Comparison of ENCODE assay signal across 12 cellular contexts in the genomic region with DNA sequence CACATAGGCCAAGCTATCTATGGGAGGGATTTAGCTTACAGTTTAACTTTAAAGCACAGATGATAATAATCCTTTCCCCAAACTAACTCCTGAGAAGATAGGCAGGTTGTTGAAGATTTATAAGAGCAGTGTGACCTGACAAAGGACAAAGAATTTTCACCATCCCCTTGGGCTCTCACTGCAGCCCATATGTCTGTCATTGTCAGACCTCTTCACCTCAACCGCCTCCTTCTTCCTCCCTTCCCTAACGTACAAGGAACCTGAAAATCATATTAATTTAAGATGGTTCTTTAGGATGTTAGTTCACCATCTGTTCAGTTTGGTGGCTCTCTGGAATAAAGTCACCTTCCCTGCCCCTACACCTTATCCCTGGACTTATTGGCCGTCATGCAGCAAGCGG. TPM values are rescaled to one million over a fixed set of nuclear protein-coding genes. Genes with fewer than 3 reads are reported as not detected.
DNase-seq lines count a peak whose midpoint lies in the region; ATAC-seq and TF ChIP-seq lines count a peak whose summit lies in the region.
"Had no signal": no experiment of that assay in that cellular context is flagged by ENCODE, and none has a peak within 500 bp of the region (broad histone marks: within the 10 kb centered on the region; RNA-seq: fewer than 3 reads in every experiment).

No MANE protein-coding gene starts in this region.

- CTCF ChIA-PET in activated B cell treated with CpG ODN at 0.5 μM for 24 hours (lab: Charles Lee), result no interaction called here

- H3K27ac Mint-ChIP-seq in IgD-negative memory B cell (peak overlapping the region; percentile 59 to 83 (median 74)), activated B cell treated with CpG ODN at 0.5 μM for 24 hours (peak overlapping the region; percentile 76), neural crest cell (ENCODE audit: unreplicated experiment) (peak overlapping the region; percentile 79)
- no peak overlapping the region for H3K27ac Mint-ChIP-seq in activated T-helper 1 cell treated with anti-CD3 and anti-CD28 coated beads, Interleukin-12 subunit alpha, Interleukin-12 subunit beta, Interleukin-2, Interleukin-4 antibody, amounts not matched to agents 30 ng/mL and 10 ng/mL and 1 ng/mL, durations not matched to agents 14 hours and 24 hours and 36 hours

- H3K9me3 Mint-ChIP-seq in IgD-negative memory B cell, result no peaks in the 10 kb centered on the region
- no peaks in the 10 kb centered on the region for H3K9me3 Mint-ChIP-seq in activated B cell treated with CpG ODN at 0.5 μM for 24 hours
- H3K9me3 Mint-ChIP-seq in neural crest cell, result no peaks in the 10 kb centered on the region
- H3K9me3 Mint-ChIP-seq in activated T-helper 1 cell treated with anti-CD3 and anti-CD28 coated beads, Interleukin-12 subunit alpha, Interleukin-12 subunit beta, Interleukin-2, Interleukin-4 antibody, amounts not matched to agents 30 ng/mL and 10 ng/mL and 1 ng/mL, durations not matched to agents 14 hours and 24 hours and 36 hours, result no peaks in the 10 kb centered on the region

- intact Hi-C loops in activated B cell treated with CpG ODN at 0.5 μM for 24 hours (cut with micrococcal nuclease), result no loop called here
- intact Hi-C loops in activated T-helper 1 cell treated with anti-CD3 and anti-CD28 coated beads, Interleukin-12 subunit alpha, Interleukin-12 subunit beta, Interleukin-2, Interleukin-4 antibody, amounts not matched to agents 30 ng/mL and 10 ng/mL and 1 ng/mL, durations not matched to agents 14 hours and 24 hours and 36 hours (cut with micrococcal nuclease), result loop anchor here (10.0 kb wide), 2 partner anchors 1066 to 1296 kb away; no protein-coding TSS in a partner anchor

- DNase-seq in NCI-H345 (lab: John Stamatoyannopoulos, UW) (peak; percentile 35), NCI-H345 treated with DMSO at 0.1 percent for 48 hours (lab: John Stamatoyannopoulos, UW; ENCODE audit: unreplicated experiment) (no peak), activated B cell treated with CpG ODN at 0.5 μM for 24 hours (no peak), neural crest cell (ENCODE audit: low read depth, low spot score) (no peak), mucosa of gallbladder (ENCODE audit: low spot score) (no peak), dedifferentiated amniotic fluid mesenchymal stem cell (ENCODE audit: extremely low spot score) (no peak)
- DNase-seq in activated T-helper 1 cell treated with anti-CD3 and anti-CD28 coated beads, Interleukin-12 subunit alpha, Interleukin-12 subunit beta, Interleukin-2, Interleukin-4 antibody, amounts not matched to agents 30 ng/mL and 10 ng/mL and 1 ng/mL, durations not matched to agents 14 hours and 24 hours and 36 hours (ENCODE audit: low spot score), result no peak
- DNase-seq: kidney, psoas muscle had no signal

- no peak for ATAC-seq in activated B cell treated with CpG ODN at 0.5 μM for 24 hours (ENCODE audit: low read depth)
- ATAC-seq: A549, psoas muscle had no signal

- H3K36me3 Mint-ChIP-seq in IgD-negative memory B cell, result no peaks in the 10 kb centered on the region
- no peaks in the 10 kb centered on the region for H3K36me3 Mint-ChIP-seq in activated B cell treated with CpG ODN at 0.5 μM for 24 hours (ENCODE audit: low read depth)
- no peaks in the 10 kb centered on the region for H3K36me3 Mint-ChIP-seq in neural crest cell (ENCODE audit: low read depth)
- no peaks in the 10 kb centered on the region for H3K36me3 Mint-ChIP-seq in activated T-helper 1 cell treated with anti-CD3 and anti-CD28 coated beads, Interleukin-12 subunit alpha, Interleukin-12 subunit beta, Interleukin-2, Interleukin-4 antibody, amounts not matched to agents 30 ng/mL and 10 ng/mL and 1 ng/mL, durations not matched to agents 14 hours and 24 hours and 36 hours (ENCODE audit: low read depth)

- H3K27me3 Mint-ChIP-seq in IgD-negative memory B cell (no peaks in the 10 kb centered on the region), activated B cell treated with CpG ODN at 0.5 μM for 24 hours (no peaks in the 10 kb centered on the region), neural crest cell (ENCODE audit: low read depth) (peaks cover 9% of the 10 kb centered on the region)
- peaks cover 1% of the 10 kb centered on the region for H3K27me3 Mint-ChIP-seq in activated T-helper 1 cell treated with anti-CD3 and anti-CD28 coated beads, Interleukin-12 subunit alpha, Interleukin-12 subunit beta, Interleukin-2, Interleukin-4 antibody, amounts not matched to agents 30 ng/mL and 10 ng/mL and 1 ng/mL, durations not matched to agents 14 hours and 24 hours and 36 hours (ENCODE audit: insufficient read depth)

- H3K4me3 Mint-ChIP-seq in IgD-negative memory B cell (peak overlapping the region in 2 of 4 donors; percentile 16 to 61), activated B cell treated with CpG ODN at 0.5 μM for 24 hours (no peak overlapping the region), neural crest cell (peak overlapping the region; percentile 64)
- H3K4me3 Mint-ChIP-seq in activated T-helper 1 cell treated with anti-CD3 and anti-CD28 coated beads, Interleukin-12 subunit alpha, Interleukin-12 subunit beta, Interleukin-2, Interleukin-4 antibody, amounts not matched to agents 30 ng/mL and 10 ng/mL and 1 ng/mL, durations not matched to agents 14 hours and 24 hours and 36 hours, result no peak overlapping the region

- POLR2A ChIA-PET in activated B cell treated with CpG ODN at 0.5 μM for 24 hours (lab: Charles Lee), result no interaction called here

- H3K4me1 Mint-ChIP-seq in IgD-negative memory B cell, result peaks cover 25 to 38% (median 35%) of the 10 kb centered on the region in 3 donors
- H3K4me1 Mint-ChIP-seq in activated B cell treated with CpG ODN at 0.5 μM for 24 hours, result peaks cover 57% of the 10 kb centered on the region
- H3K4me1 Mint-ChIP-seq in neural crest cell, result peaks cover 34% of the 10 kb centered on the region
- H3K4me1 Mint-ChIP-seq in activated T-helper 1 cell treated with anti-CD3 and anti-CD28 coated beads, Interleukin-12 subunit alpha, Interleukin-12 subunit beta, Interleukin-2, Interleukin-4 antibody, amounts not matched to agents 30 ng/mL and 10 ng/mL and 1 ng/mL, durations not matched to agents 14 hours and 24 hours and 36 hours (ENCODE audit: low read depth), result peaks cover 31% of the 10 kb centered on the region

- TF ChIP-seq CTCF in activated B cell treated with CpG ODN at 0.5 μM for 24 hours (IDR thresholded peaks at IDR 0.05), result no peak
- TF ChIP-seq CTCF in neural crest cell (conservative IDR thresholded peaks at IDR 0.05), result peak; percentile 17

RNA-seq across cellular contexts. Expression of gene RNU1-2, which starts 5.0 kb away (rescaled TPM):
- polyA plus RNA-seq in IgD-negative memory B cell, result not detected
- total RNA-seq in activated B cell treated with CpG ODN at 0.5 μM for 24 hours (3,526 and 4,195 TPM in 2 replicates), neural crest cell (2,478 and 3,042 TPM in 2 replicates), mucosa of gallbladder (1,358 TPM)
- 2,178 and 3,041 TPM in 2 replicates for total RNA-seq in activated T-helper 1 cell treated with anti-CD3 and anti-CD28 coated beads, Interleukin-12 subunit alpha, Interleukin-12 subunit beta, Interleukin-2, Interleukin-4 antibody, amounts not matched to agents 30 ng/mL and 10 ng/mL and 1 ng/mL, durations not matched to agents 14 hours and 24 hours and 36 hours
- total RNA-seq: M059J had no signal
- polyA plus RNA-seq: psoas muscle had no signal

RNA-seq across cellular contexts. Expression of gene CROCC, which starts 21.0 kb away (rescaled TPM):
- 3.9 TPM for polyA plus RNA-seq in IgD-negative memory B cell
- total RNA-seq in activated B cell treated with CpG ODN at 0.5 μM for 24 hours (30.2 and 30.4 TPM in 2 replicates), neural crest cell (52.6 and 54.1 TPM in 2 replicates), mucosa of gallbladder (33.0 TPM)
- 22.1 and 22.6 TPM in 2 replicates for total RNA-seq in activated T-helper 1 cell treated with anti-CD3 and anti-CD28 coated beads, Interleukin-12 subunit alpha, Interleukin-12 subunit beta, Interleukin-2, Interleukin-4 antibody, amounts not matched to agents 30 ng/mL and 10 ng/mL and 1 ng/mL, durations not matched to agents 14 hours and 24 hours and 36 hours
